ENCODE assay signal across 1 cellular context in genomic region chr17:48998557-48999440, GRCh38.
TF ChIP-seq lines count a peak whose summit lies in the region.

No MANE protein-coding gene starts in this region.

TF ChIP-seq in HepG2, 621 proteins besides CTCF, POLR2A, EP300 and RAD21 (continued from another document):
- TF ChIP-seq ZNF281 (CRISPR knock-in tag; IDR thresholded peaks at IDR 0.05; ENCODE audit: borderline replicate concordance), result peak; percentile 94
- TF ChIP-seq SRSF1 (optimal IDR thresholded peaks at IDR 0.05; ENCODE audit: low read depth, low read length), result peak; percentile 92
- TF ChIP-seq ZNF724P (CRISPR knock-in tag; IDR thresholded peaks at IDR 0.05; ENCODE audit: borderline replicate concordance), result no peak
- TF ChIP-seq BORCS8-MEF2B (CRISPR knock-in tag; IDR thresholded peaks at IDR 0.05), result 0 out of 2 replicates have a peak, but pooled peaks have one; percentile 8
- TF ChIP-seq ARID2 (CRISPR knock-in tag; IDR thresholded peaks at IDR 0.05; ENCODE audit: borderline replicate concordance), result 0 out of 2 replicates have a peak, but pooled peaks have one; percentile 20
- peak; percentile 29; the same call in 1 of the 2 replicates for TF ChIP-seq FOXA3 (CRISPR knock-in tag; IDR thresholded peaks at IDR 0.05)
- no peak for TF ChIP-seq PAXIP1 (CRISPR knock-in tag; conservative IDR thresholded peaks at IDR 0.05)
- TF ChIP-seq IRX3 (CRISPR knock-in tag; IDR thresholded peaks at IDR 0.05; ENCODE audit: borderline replicate concordance, low read depth), result no peak
- TF ChIP-seq ATF2 (CRISPR knock-in tag; IDR thresholded peaks at IDR 0.05), result 0 out of 2 replicates have a peak, but pooled peaks have one; percentile 15
- peak; percentile 5 to 44; a peak in 2 of 4 replicates for TF ChIP-seq HMGXB4 (CRISPR knock-in tag; IDR thresholded peaks at IDR 0.05; ENCODE audit: borderline replicate concordance in 1 of 2, low read depth in 1 of 2)
- TF ChIP-seq SNAI1 (CRISPR knock-in tag; IDR thresholded peaks at IDR 0.05; ENCODE audit: borderline replicate concordance), result peak; percentile 23; the same call in 1 of the 2 replicates
- 0 out of 2 replicates have a peak, but pooled peaks have one; percentile 5 for TF ChIP-seq CEBPB (IDR thresholded peaks at IDR 0.05; ENCODE audit: borderline replicate concordance, low read depth, low read length)
- TF ChIP-seq RCOR2 (CRISPR knock-in tag; IDR thresholded peaks at IDR 0.05), result 0 out of 2 replicates have a peak, but pooled peaks have one; percentile 26
- TF ChIP-seq NKX3-1 (CRISPR knock-in tag; IDR thresholded peaks at IDR 0.05), result 0 out of 2 replicates have a peak, but pooled peaks have one; percentile 17
- no peak for TF ChIP-seq FLYWCH1 (CRISPR knock-in tag; IDR thresholded peaks at IDR 0.05)
- no peak for TF ChIP-seq RFX5 (IDR thresholded peaks at IDR 0.05; ENCODE audit: low read depth, low read length)
- TF ChIP-seq ETV5 (CRISPR knock-in tag; IDR thresholded peaks at IDR 0.05; ENCODE audit: borderline replicate concordance), result peak; percentile 93
- TF ChIP-seq SNAPC5 (CRISPR knock-in tag; IDR thresholded peaks at IDR 0.05; ENCODE audit: borderline replicate concordance), result peak; percentile 48; the same call in 1 of the 2 replicates
- TF ChIP-seq ZNF44 (CRISPR knock-in tag; IDR thresholded peaks at IDR 0.05), result 0 out of 2 replicates have a peak, but pooled peaks have one; percentile 16
- TF ChIP-seq ZBTB7B (CRISPR knock-in tag; IDR thresholded peaks at IDR 0.05), result peak; percentile 76
- TF ChIP-seq ZNF614 (CRISPR knock-in tag; IDR thresholded peaks at IDR 0.05; ENCODE audit: borderline replicate concordance), result no peak
- 0 out of 2 replicates have a peak, but pooled peaks have one; percentile 10 for TF ChIP-seq PHF21A (CRISPR knock-in tag; IDR thresholded peaks at IDR 0.05)
- TF ChIP-seq CEBPG (CRISPR knock-in tag; IDR thresholded peaks at IDR 0.05), result peak; percentile 75
- TF ChIP-seq ZEB1 (IDR thresholded peaks at IDR 0.05; ENCODE audit: insufficient replicate concordance, low read depth), result no peak
